15 cellular contexts compared by ENCODE assay signal in genomic region chr2:18454692-18455255, GRCh38.
A peak's percentile ranks its signal among the peaks of the same experiment; 100 is the strongest.
DNase-seq lines count a peak whose midpoint lies in the region; ATAC-seq and TF ChIP-seq lines count a peak whose summit lies in the region.
"Had no signal": no experiment of that assay in that cellular context is flagged by ENCODE, and none has a peak within 500 bp of the region (broad histone marks: within the 10 kb centered on the region; RNA-seq: fewer than 3 reads in every experiment).

No MANE protein-coding gene starts in this region.

- H3K27me3 ChIP-seq in GM23248 (replicated peaks; ENCODE audit: insufficient read depth) (no peaks in the 10 kb centered on the region), esophagus muscularis mucosa (no peaks in the 10 kb centered on the region), right atrium auricular region (no peaks in the 10 kb centered on the region), MG63 (no peaks in the 10 kb centered on the region)

- ATAC-seq in GM18858 (IDR thresholded peaks at IDR 0.05; ENCODE audit: unreplicated experiment) (no peak), GM18867 (IDR thresholded peaks at IDR 0.05; ENCODE audit: unreplicated experiment) (no peak)
- ATAC-seq: activated CD4-positive, alpha-beta T cell treated with anti-CD3 and anti-CD28 coated beads for 36 hours; naive thymus-derived CD8-positive, alpha-beta T cell had no signal

- peaks cover 24% of the 10 kb centered on the region for H3K4me1 ChIP-seq in GM23248 (ENCODE audit: insufficient read depth)
- peaks cover 3 to 27% (median 21%) of the 10 kb centered on the region in 4 donors for H3K4me1 ChIP-seq in esophagus muscularis mucosa
- H3K4me1 ChIP-seq in right atrium auricular region: peaks cover 0 to 15% of the 10 kb centered on the region in 2 donors

- no peaks in the 10 kb centered on the region for H3K36me3 ChIP-seq in GM23248 (ENCODE audit: low read depth)
- H3K36me3 ChIP-seq in esophagus muscularis mucosa: no peaks in the 10 kb centered on the region
- no peaks in the 10 kb centered on the region for H3K36me3 ChIP-seq in right atrium auricular region
- no peaks in the 10 kb centered on the region for H3K36me3 ChIP-seq in MG63

- H4K20me1 ChIP-seq in GM23248 (ENCODE audit: insufficient read depth): no peaks in the 10 kb centered on the region

- H3F3A ChIP-seq in GM23248 (ENCODE audit: insufficient read depth): peaks cover 33% of the 10 kb centered on the region

- peak overlapping the region; percentile 52 for H3K4me3 ChIP-seq in GM23248
- no peak overlapping the region for H3K4me3 ChIP-seq in esophagus muscularis mucosa
- no peak overlapping the region for H3K4me3 ChIP-seq in right atrium auricular region
- no peak overlapping the region for H3K4me3 ChIP-seq in MG63

- H2AFZ ChIP-seq in GM23248: no peak overlapping the region

- TF ChIP-seq CTCF in esophagus muscularis mucosa (IDR thresholded peaks at IDR 0.05) (no peak), right atrium auricular region (IDR thresholded peaks at IDR 0.05) (no peak), GM13976 (IDR thresholded peaks at IDR 0.05; ENCODE audit: borderline replicate concordance, control extremely low read depth, extremely low read depth, insufficient read depth, missing control alignments) (no peak)

- DNase-seq in GM23248 (peak; percentile 75), esophagus muscularis mucosa (ENCODE audit: extremely low spot score) (no peak), right atrium auricular region (ENCODE audit: low spot score) (no peak), stromal cell of bone marrow (ENCODE audit: low read depth) (peak; percentile 57), GM13976 (ENCODE audit: low spot score) (no peak), MG63 (no peak)
- DNase-seq: ACHN; activated CD4-positive, alpha-beta T cell treated with anti-CD3 and anti-CD28 coated beads for 36 hours; naive thymus-derived CD8-positive, alpha-beta T cell; NCI-H146; NCI-H748 treated with DMSO at 0.1 percent for 48 hours; small intestine; stimulated activated CD4-positive, alpha-beta T cell treated with anti-CD3 and anti-CD28 coated beads, Interleukin-2, amount 100 ng/mL, for 48 hours had no signal

- in situ Hi-C loops in GM23248 (cut with MboI) (no loop called here), GM13976 (cut with MboI; ENCODE audit: low sequenced_read_pairs, unreplicated experiment) (no loop called here)

- no peak for TF ChIP-seq POLR2A in esophagus muscularis mucosa (IDR thresholded peaks at IDR 0.05; ENCODE audit: low read depth)

- intact Hi-C loops in esophagus muscularis mucosa (cut with DNase I): no loop called here

- H3K79me2 ChIP-seq in GM23248 (ENCODE audit: insufficient read depth): no peaks in the 10 kb centered on the region

- 3 to 7% methylated on average over 6 of the region's 6 CpGs for WGBS in GM23248 (ENCODE audit: low coverage in 1 of 2, low lambda C conversion rate in 2 of 2, missing lambda C conversion rate in 2 of 2), 2 experiments
- WGBS in esophagus muscularis mucosa: 67% methylated on average over 6 of the region's 6 CpGs

- TF ChIP-seq EP300 in esophagus muscularis mucosa (IDR thresholded peaks at IDR 0.05): no peak

- peak overlapping the region; percentile 79 for H3K4me2 ChIP-seq in GM23248 (ENCODE audit: unreplicated experiment)

- H3K9me3 ChIP-seq in GM23248 (ENCODE audit: low read depth) (no peaks in the 10 kb centered on the region), esophagus muscularis mucosa (no peaks in the 10 kb centered on the region), right atrium auricular region (no peaks in the 10 kb centered on the region), MG63 (no peaks in the 10 kb centered on the region; the same call in 1 of the 2 replicates)

- H3K27ac ChIP-seq in GM23248 (peak overlapping the region; percentile 75), esophagus muscularis mucosa (replicated peaks in 1 of 4) (peak overlapping the region; percentile 52 to 70 (median 64)), right atrium auricular region (peak overlapping the region; percentile 22 to 72)

- H3K9ac ChIP-seq in GM23248: peak overlapping the region; percentile 34; the same call in 1 of the 2 replicates

- no peaks in the 10 kb centered on the region for H3K9me2 ChIP-seq in GM23248 (ENCODE audit: insufficient read depth)

Comparison
In these comparisons a context has a peak if more than half of its experiments do, and no peak if none do; other contexts are left out.
1. DNase-seq: peak in GM23248 (single experiment) and stromal cell of bone marrow (single experiment); none in esophagus muscularis mucosa (single experiment), right atrium auricular region (single experiment), GM13976 (single experiment) and MG63 (single experiment).
2. Peak in every context shown above with its lines, with median percentiles within 50 percentile points of each other: H3K27ac ChIP-seq.